In the genomic region with DNA sequence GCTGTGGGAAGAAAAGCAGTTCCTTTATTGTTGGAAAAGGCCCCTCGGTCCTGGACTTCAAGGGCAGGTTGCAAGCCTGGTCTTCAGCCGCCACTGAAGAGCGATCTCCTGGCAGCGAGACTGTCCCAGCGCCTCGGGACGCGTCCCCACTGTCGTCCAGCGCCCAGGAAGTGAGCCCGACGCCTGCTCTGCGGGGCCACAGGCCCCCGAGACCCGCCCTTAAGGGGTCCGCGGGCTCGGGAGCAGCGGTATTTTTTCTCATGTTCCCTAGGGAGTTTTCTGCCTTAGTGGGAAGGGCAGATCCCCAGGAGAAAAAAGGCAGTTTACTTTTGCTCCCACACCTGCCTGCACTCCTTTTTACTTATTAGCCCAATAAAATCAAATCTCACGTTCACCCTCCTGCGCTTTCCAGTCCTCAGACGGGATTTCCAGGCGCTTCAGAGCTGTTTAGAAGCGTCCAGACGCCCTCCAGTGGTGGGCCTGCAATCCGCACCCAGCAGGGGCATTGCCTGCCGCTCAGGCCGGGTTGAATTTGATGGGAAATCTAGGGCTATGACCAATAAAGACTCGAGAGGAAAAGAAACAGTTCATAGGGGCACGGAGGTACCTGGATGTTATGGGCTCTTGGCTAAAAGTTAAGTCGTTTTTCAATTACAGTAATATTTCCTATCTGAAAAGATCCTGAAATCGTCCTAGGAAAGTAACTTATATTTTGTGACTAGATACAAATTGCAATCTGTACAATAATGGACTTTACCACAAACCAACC, we compare ENCODE assay signal across 8 cellular contexts. TPM values are rescaled to one million over a fixed set of nuclear protein-coding genes. Genes with fewer than 3 reads are reported as not detected.
DNase-seq lines count a peak whose midpoint lies in the region; ATAC-seq, FAIRE-seq and TF ChIP-seq lines count a peak whose summit lies in the region.

No MANE protein-coding gene starts in this region.

- H3K9me3 ChIP-seq in HUES6 (ENCODE audit: control insufficient read depth, insufficient read depth, low read depth, low read length), result no peaks in the 10 kb centered on the region
- H3K9me3 ChIP-seq in OCI-LY1 (ENCODE audit: low read length), result no peaks in the 10 kb centered on the region
- no peaks in the 10 kb centered on the region for H3K9me3 ChIP-seq in esophagus (ENCODE audit: control insufficient read depth in 2 of 2, insufficient read depth in 1 of 2, low read depth in 1 of 2, low read length in 1 of 2)
- no peaks in the 10 kb centered on the region for H3K9me3 ChIP-seq in muscle layer of colon (ENCODE audit: low read length)

- H3K27ac Mint-ChIP-seq in activated T-cell treated with anti-CD3 and anti-CD28 coated beads, Interleukin-2, amount 50 U/mL, for 24 hours, result no peak overlapping the region

- TF ChIP-seq CTCF in D721Med (IDR thresholded peaks at IDR 0.05; ENCODE audit: insufficient read depth, missing control alignments) (peak; percentile 99), OCI-LY1 (IDR thresholded peaks at IDR 0.05; ENCODE audit: low read length) (peak; percentile 99)

- H3K4me1 ChIP-seq in HUES6 (ENCODE audit: control insufficient read depth, insufficient read depth, low read length) (peaks cover 14% of the 10 kb centered on the region), OCI-LY1 (ENCODE audit: insufficient read depth, low read length, severe bottlenecking) (peaks cover 23% of the 10 kb centered on the region), esophagus (ENCODE audit: control insufficient read depth in 2 of 2, insufficient read depth in 2 of 2, low read length in 1 of 2) (peaks cover 0 to 3% of the 10 kb centered on the region in 2 donors), muscle layer of colon (ENCODE audit: insufficient read depth, low read length) (peaks cover 4% of the 10 kb centered on the region)

- H4K20me1 ChIP-seq in OCI-LY1 (ENCODE audit: insufficient read depth, low read length), result no peaks in the 10 kb centered on the region

- H3K27ac ChIP-seq in HUES6 (ENCODE audit: low read depth, low read length), result peak overlapping the region; percentile 44; the same call in 1 of the 2 replicates
- H3K27ac ChIP-seq in OCI-LY1 (ENCODE audit: low read depth, low read length, poor library complexity, severe bottlenecking), result peak overlapping the region; percentile 37
- peak overlapping the region; percentile 83 to 84 for H3K27ac ChIP-seq in esophagus (ENCODE audit: low read depth in 2 of 2, low read length in 1 of 2)
- H3K27ac ChIP-seq in muscle layer of colon (ENCODE audit: low read depth, low read length), result peak overlapping the region; percentile 74

- no peaks in the 10 kb centered on the region for H3K79me2 ChIP-seq in OCI-LY1 (ENCODE audit: insufficient read depth, low read length)

- peaks cover 11% of the 10 kb centered on the region for H3K27me3 ChIP-seq in HUES6 (ENCODE audit: control insufficient read depth, insufficient read depth, low read length)
- no peaks in the 10 kb centered on the region for H3K27me3 ChIP-seq in OCI-LY1 (ENCODE audit: insufficient read depth, low read length)
- no peaks in the 10 kb centered on the region for H3K27me3 ChIP-seq in esophagus (ENCODE audit: control insufficient read depth in 1 of 2, insufficient read depth in 2 of 2, low read length in 2 of 2)
- H3K27me3 ChIP-seq in muscle layer of colon (ENCODE audit: control insufficient read depth in 1 of 2, insufficient read depth in 2 of 2, low read length in 2 of 2), result peaks cover 0 to 17% of the 10 kb centered on the region in 2 donors

- H3K9me3 Mint-ChIP-seq in activated T-cell treated with anti-CD3 and anti-CD28 coated beads, Interleukin-2, amount 50 U/mL, for 24 hours, result no peaks in the 10 kb centered on the region

- ATAC-seq in GM21515 (IDR thresholded peaks at IDR 0.05; ENCODE audit: unreplicated experiment), result peak; percentile 76

- H3K4me2 ChIP-seq in OCI-LY1 (ENCODE audit: low read length), result peak overlapping the region; percentile 83

- peak overlapping the region; percentile 70 for H3K4me3 Mint-ChIP-seq in activated T-cell treated with anti-CD3 and anti-CD28 coated beads, Interleukin-2, amount 50 U/mL, for 24 hours

- H3K36me3 Mint-ChIP-seq in activated T-cell treated with anti-CD3 and anti-CD28 coated beads, Interleukin-2, amount 50 U/mL, for 24 hours (ENCODE audit: low read depth), result no peaks in the 10 kb centered on the region

- WGBS in esophagus, 2 donors, result 2% methylated on average over 28 to 32 of the region's 32 CpGs

- DNase-seq in D721Med (ENCODE audit: insufficient read length, low spot score), result peak; percentile 55
- peak; percentile 82 for DNase-seq in activated T-cell treated with anti-CD3 and anti-CD28 coated beads, Interleukin-2, amount 50 U/mL, for 24 hours
- DNase-seq in stimulated activated CD8-positive, alpha-beta memory T cell treated with anti-CD3 and anti-CD28 coated beads, Interleukin-7, amount 100 ng/mL, for 1 hour (ENCODE audit: low read depth in 2 of 2), result peak; percentile 36 to 43

- H3K9ac ChIP-seq in HUES6 (ENCODE audit: low read length) (peak overlapping the region; percentile 83), OCI-LY1 (ENCODE audit: low read length) (peak overlapping the region; percentile 51; the same call in 1 of the 2 replicates), muscle layer of colon (ENCODE audit: low read length) (peak overlapping the region; percentile 49)

- peak; percentile 80 for FAIRE-seq in D721Med (lab: Jason Lieb, UNC)

- no peaks in the 10 kb centered on the region for H3K36me3 ChIP-seq in HUES6 (ENCODE audit: control insufficient read depth, insufficient read depth, low read length)
- no peaks in the 10 kb centered on the region for H3K36me3 ChIP-seq in OCI-LY1 (ENCODE audit: insufficient read depth, low read length)
- H3K36me3 ChIP-seq in esophagus (ENCODE audit: control insufficient read depth in 2 of 2, insufficient read depth in 2 of 2, low read length in 1 of 2), result no peaks in the 10 kb centered on the region
- no peaks in the 10 kb centered on the region for H3K36me3 ChIP-seq in muscle layer of colon (ENCODE audit: insufficient read depth, low read length)

- H3K27me3 Mint-ChIP-seq in activated T-cell treated with anti-CD3 and anti-CD28 coated beads, Interleukin-2, amount 50 U/mL, for 24 hours, result peaks cover 74% of the 10 kb centered on the region

- peaks cover 32% of the 10 kb centered on the region for H3K4me1 Mint-ChIP-seq in activated T-cell treated with anti-CD3 and anti-CD28 coated beads, Interleukin-2, amount 50 U/mL, for 24 hours (ENCODE audit: low read depth)

- no peaks in the 10 kb centered on the region for H3K9me2 ChIP-seq in OCI-LY1 (ENCODE audit: low read depth, low read length)

- H3F3A ChIP-seq in OCI-LY1 (ENCODE audit: insufficient read depth, low read length), result no peaks in the 10 kb centered on the region

- H3K4me3 ChIP-seq in HUES6 (ENCODE audit: low read depth, low read length) (peak overlapping the region; percentile 91), OCI-LY1 (ENCODE audit: low read depth, low read length, poor library complexity, severe bottlenecking) (peak overlapping the region; percentile 68), esophagus (ENCODE audit: low read depth in 1 of 2, low read length in 2 of 2) (peak overlapping the region; percentile 61 to 72), muscle layer of colon (ENCODE audit: low read depth in 1 of 2, low read length in 2 of 2) (peak overlapping the region; percentile 82 to 88)

- 0 out of 2 replicates have a peak overlapping the region, but pooled peaks have one; percentile 18 for H2AFZ ChIP-seq in OCI-LY1 (ENCODE audit: low read length)

RNA-seq across cellular contexts. Expression of a gene that starts 2.8 kb away (rescaled TPM):
- polyA plus RNA-seq in esophagus, result 1 to 10 TPM; 3.4 to 4.9 TPM

Comparison
In these comparisons a context has a peak if more than half of its experiments do, and no peak if none do; other contexts are left out.
1. Peak in every context shown above with its lines: DNase-seq, ATAC-seq, H3K4me3 ChIP-seq and H3K27ac ChIP-seq.